In the genomic region with DNA sequence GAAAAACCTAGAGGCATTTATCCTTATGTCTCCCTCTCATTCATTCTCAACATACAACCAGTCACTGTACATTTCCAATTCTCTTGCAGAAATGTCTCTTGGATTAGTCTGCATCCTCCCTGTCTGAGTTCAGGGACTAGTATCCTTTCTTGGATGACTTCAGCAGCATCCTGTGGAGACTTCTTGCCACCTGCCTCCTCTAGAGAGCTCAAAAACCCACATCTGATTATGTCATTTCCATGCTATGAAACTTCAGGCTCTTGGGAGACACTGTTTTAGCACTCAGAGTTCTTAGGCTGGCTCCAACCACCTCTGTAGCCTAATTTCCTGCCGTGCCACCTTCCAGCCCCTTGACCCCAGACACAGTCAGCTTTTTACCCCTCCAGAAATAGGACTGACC, we compare ENCODE assay signal across 22 cellular contexts.
DNase-seq lines count a peak whose midpoint lies in the region; ATAC-seq, FAIRE-seq and TF ChIP-seq lines count a peak whose summit lies in the region.
"Had no signal": no experiment of that assay in that cellular context is flagged by ENCODE, and none has a peak within 500 bp of the region (broad histone marks: within the 10 kb centered on the region; RNA-seq: fewer than 3 reads in every experiment).

No MANE protein-coding gene starts in this region.

- no peak overlapping the region for H2BK5ac ChIP-seq in neuronal stem cell (ENCODE audit: low read length)

- H2BK12ac ChIP-seq in neuronal stem cell (ENCODE audit: low read length), result no peak overlapping the region

- no peak overlapping the region for H2AFZ ChIP-seq in neuronal stem cell (ENCODE audit: low read length)

- H3K4me1 Mint-ChIP-seq in activated T-cell treated with anti-CD3 and anti-CD28 coated beads, Interleukin-2, amount 50 U/mL, for 4 hours (ENCODE audit: low read depth), result peaks cover 49% of the 10 kb centered on the region
- peaks cover 12 to 32% of the 10 kb centered on the region in 2 donors for H3K4me1 Mint-ChIP-seq in stimulated activated naive B cell treated with anti-CD40 and anti-IgM and Interleukin-4, amounts not matched to agents 10 μg/mL and 1 μg/mL and 100 μg/mL, for 72 hours

- no peaks in the 10 kb centered on the region for H3K9me3 ChIP-seq in thyroid gland
- H3K9me3 ChIP-seq in neuronal stem cell (replicated peaks in 1 of 2; ENCODE audit: control insufficient read depth in 2 of 2, insufficient read depth in 1 of 2, low read depth in 1 of 2, low read length in 2 of 2), result no peaks in the 10 kb centered on the region
- H3K9me3 ChIP-seq: ascending aorta, sigmoid colon had no signal

- H3K79me1 ChIP-seq in neuronal stem cell (ENCODE audit: low read depth, low read length), result no peaks in the 10 kb centered on the region

- no peak for TF ChIP-seq POLR2A in thyroid gland (IDR thresholded peaks at IDR 0.05)

- H3K4me3 ChIP-seq in thyroid gland (replicated peaks in 1 of 3), result no peak overlapping the region
- H3K4me3 ChIP-seq in neuronal stem cell (ENCODE audit: low read length in 2 of 2), result no peak overlapping the region
- H3K4me3 ChIP-seq: ascending aorta, K562, sigmoid colon had no signal

- TF ChIP-seq CTCF in thyroid gland (IDR thresholded peaks at IDR 0.05), result no peak

- H3K27ac ChIP-seq in thyroid gland (peak overlapping the region in 2 of 3 donors; percentile 35 to 59), neuronal stem cell (replicated peaks; ENCODE audit: low read length) (no peak overlapping the region)
- H3K27ac ChIP-seq: foreskin keratinocyte, sigmoid colon had no signal

- H3K9ac ChIP-seq in neuronal stem cell (ENCODE audit: low read depth, low read length, poor library complexity), result no peak overlapping the region

- peak overlapping the region; percentile 5 for H3K4me3 Mint-ChIP-seq in activated T-cell treated with anti-CD3 and anti-CD28 coated beads, Interleukin-2, amount 50 U/mL, for 4 hours
- H3K4me3 Mint-ChIP-seq in stimulated activated naive B cell treated with anti-CD40 and anti-IgM and Interleukin-4, amounts not matched to agents 10 μg/mL and 1 μg/mL and 100 μg/mL, for 72 hours, result no peak overlapping the region
- H3K4me3 Mint-ChIP-seq: activated B cell treated with CpG ODN at 0.5 μM for 24 hours; H9; neural crest cell; stimulated activated memory B cell treated with anti-CD40 and anti-IgM and Interleukin-4, amounts not matched to agents 10 μg/mL and 1 μg/mL and 100 μg/mL, for 72 hours had no signal

- no peak overlapping the region for H2BK120ac ChIP-seq in neuronal stem cell (ENCODE audit: low read depth, low read length)

- no peak overlapping the region for H3K4me2 ChIP-seq in neuronal stem cell (ENCODE audit: insufficient read depth, low read length, poor library complexity, severe bottlenecking)

- no peaks in the 10 kb centered on the region for H3K36me3 Mint-ChIP-seq in activated T-cell treated with anti-CD3 and anti-CD28 coated beads, Interleukin-2, amount 50 U/mL, for 4 hours (ENCODE audit: insufficient read depth)
- H3K36me3 Mint-ChIP-seq in stimulated activated naive B cell treated with anti-CD40 and anti-IgM and Interleukin-4, amounts not matched to agents 10 μg/mL and 1 μg/mL and 100 μg/mL, for 72 hours, result no peaks in the 10 kb centered on the region
- H3K36me3 Mint-ChIP-seq: stimulated activated memory B cell treated with anti-CD40 and anti-IgM and Interleukin-4, amounts not matched to agents 10 μg/mL and 1 μg/mL and 100 μg/mL, for 72 hours had no signal

- H3K27me3 Mint-ChIP-seq in activated T-cell treated with anti-CD3 and anti-CD28 coated beads, Interleukin-2, amount 50 U/mL, for 4 hours (ENCODE audit: low read depth), result no peaks in the 10 kb centered on the region
- peaks cover 0 to 20% of the 10 kb centered on the region in 2 donors for H3K27me3 Mint-ChIP-seq in stimulated activated naive B cell treated with anti-CD40 and anti-IgM and Interleukin-4, amounts not matched to agents 10 μg/mL and 1 μg/mL and 100 μg/mL, for 72 hours
- H3K27me3 Mint-ChIP-seq: activated B cell treated with CpG ODN at 0.5 μM for 24 hours; stimulated activated memory B cell treated with anti-CD40 and anti-IgM and Interleukin-4, amounts not matched to agents 10 μg/mL and 1 μg/mL and 100 μg/mL, for 72 hours had no signal

- H3K14ac ChIP-seq in neuronal stem cell (ENCODE audit: low read length), result no peak overlapping the region

- H3K4me1 ChIP-seq in thyroid gland, result peaks cover 6 to 24% of the 10 kb centered on the region in 2 donors
- H3K4me1 ChIP-seq in neuronal stem cell (ENCODE audit: control insufficient read depth in 2 of 2, insufficient read depth in 1 of 2, low read depth in 1 of 2, low read length in 2 of 2), result peaks cover 0 to 9% of the 10 kb centered on the region in 2 donors
- H3K4me1 ChIP-seq: sigmoid colon had no signal

- WGBS in thyroid gland, 2 donors, result 33 to 40% methylated on average over 1 of the region's 1 CpG
- no CpG with 5 or more reads among the region's 1 CpG for WGBS in neuronal stem cell (ENCODE audit: extremely low coverage in 2 of 2, insufficient read length in 2 of 2, insufficient replicate concordance in 1 of 2), 2 donors

- H3K18ac ChIP-seq in neuronal stem cell (ENCODE audit: low read length), result no peak overlapping the region

- intact Hi-C loops in thyroid gland (cut with DNase I), result no loop called here

- FAIRE-seq in RCC 7860 (lab: Jason Lieb, UNC), result peak; percentile 5
- FAIRE-seq: K562 had no signal

- no peak overlapping the region for H3K4ac ChIP-seq in neuronal stem cell (ENCODE audit: low read length)

- H3K27ac Mint-ChIP-seq in stimulated activated naive B cell treated with anti-CD40 and anti-IgM and Interleukin-4, amounts not matched to agents 10 μg/mL and 1 μg/mL and 100 μg/mL, for 72 hours, result no peak overlapping the region
- H3K27ac Mint-ChIP-seq: activated B cell treated with CpG ODN at 0.5 μM for 24 hours; H9; stimulated activated memory B cell treated with anti-CD40 and anti-IgM and Interleukin-4, amounts not matched to agents 10 μg/mL and 1 μg/mL and 100 μg/mL, for 72 hours had no signal

- H3K27me3 ChIP-seq in thyroid gland (no peaks in the 10 kb centered on the region), neuronal stem cell (ENCODE audit: control insufficient read depth in 3 of 3, insufficient read depth in 3 of 3, low read depth in 1 of 3, low read length in 3 of 3) (no peaks in the 10 kb centered on the region)
- H3K27me3 ChIP-seq: ascending aorta, foreskin keratinocyte, sigmoid colon had no signal

- ATAC-seq in activated T-cell treated with anti-CD3 and anti-CD28 coated beads, Interleukin-2, amount 50 U/mL, for 4 hours, result no peak
- no peak for ATAC-seq in stimulated activated naive B cell treated with anti-CD40 and anti-IgM and Interleukin-4, amounts not matched to agents 10 μg/mL and 1 μg/mL and 100 μg/mL, for 72 hours (replicated peaks)
- ATAC-seq: foreskin keratinocyte; K562; stimulated activated memory B cell treated with anti-CD40 and anti-IgM and Interleukin-4, amounts not matched to agents 10 μg/mL and 1 μg/mL and 100 μg/mL, for 72 hours had no signal

- H3K36me3 ChIP-seq in thyroid gland (no peaks in the 10 kb centered on the region), neuronal stem cell (replicated peaks in 1 of 2; ENCODE audit: control insufficient read depth in 2 of 2, insufficient read depth in 2 of 2, low read length in 2 of 2) (no peaks in the 10 kb centered on the region)
- H3K36me3 ChIP-seq: ascending aorta, sigmoid colon had no signal

- no peak overlapping the region for H2AK5ac ChIP-seq in neuronal stem cell (ENCODE audit: low read depth, low read length)

- no peak overlapping the region for H3K23ac ChIP-seq in neuronal stem cell (ENCODE audit: low read depth, low read length, poor library complexity)

- H4K8ac ChIP-seq in neuronal stem cell (ENCODE audit: low read depth, low read length), result no peak overlapping the region

- H4K91ac ChIP-seq in neuronal stem cell (ENCODE audit: low read depth, low read length, poor library complexity), result no peak overlapping the region

- H2BK15ac ChIP-seq in neuronal stem cell (ENCODE audit: low read length), result no peak overlapping the region

- no peak for DNase-seq in activated T-cell treated with anti-CD3 and anti-CD28 coated beads, Interleukin-2, amount 50 U/mL, for 4 hours
- no peak for DNase-seq in activated T-cell treated with anti-CD3 and anti-CD28 coated beads, Interleukin-2, amount 50 U/mL, for 1 hour
- peak; percentile 73 for DNase-seq in RCC 7860 (ENCODE audit: low spot score)
- DNase-seq in dermis blood vessel endothelial cell, result peak; percentile 75
- DNase-seq in thyroid gland, result peak; percentile 4 to 27
- DNase-seq in stimulated activated naive B cell treated with anti-CD40 and anti-IgM and Interleukin-4, amounts not matched to agents 10 μg/mL and 1 μg/mL and 100 μg/mL, for 72 hours, result no peak
- no peak for DNase-seq in neuronal stem cell (ENCODE audit: low spot score)
- DNase-seq in NCI-H2227 treated with DMSO at 0.1 percent for 48 hours (lab: John Stamatoyannopoulos, UW), result no peak
- DNase-seq: activated B cell treated with CpG ODN at 0.5 μM for 24 hours; activated T-cell treated with anti-CD3 and anti-CD28 coated beads, Interleukin-2, amount 50 U/mL, for 48 hours; DMS 273 treated with DMSO at 0.1 percent for 48 hours; H9; NCI-H1436; NCI-H510A treated with DMSO at 0.1 percent for 48 hours; OCI-M1; sigmoid colon; stimulated activated CD4-positive, alpha-beta T cell treated with anti-CD3 and anti-CD28 coated beads, Interleukin-4, amount 100 ng/mL, for 4 hours had no signal

- H3K9me3 Mint-ChIP-seq in activated T-cell treated with anti-CD3 and anti-CD28 coated beads, Interleukin-2, amount 50 U/mL, for 4 hours, result no peaks in the 10 kb centered on the region
- peaks cover 0 to 3% of the 10 kb centered on the region in 2 donors for H3K9me3 Mint-ChIP-seq in stimulated activated naive B cell treated with anti-CD40 and anti-IgM and Interleukin-4, amounts not matched to agents 10 μg/mL and 1 μg/mL and 100 μg/mL, for 72 hours
- H3K9me3 Mint-ChIP-seq: activated B cell treated with CpG ODN at 0.5 μM for 24 hours; stimulated activated memory B cell treated with anti-CD40 and anti-IgM and Interleukin-4, amounts not matched to agents 10 μg/mL and 1 μg/mL and 100 μg/mL, for 72 hours had no signal

Comparison
In these comparisons a context has a peak if more than half of its experiments do, and no peak if none do; other contexts are left out.
1. DNase-seq: peak in RCC 7860 (single experiment), dermis blood vessel endothelial cell (single experiment) and thyroid gland (2 of 2); none in activated T-cell treated with anti-CD3 and anti-CD28 coated beads, Interleukin-2, amount 50 U/mL, for 4 hours (single experiment), activated T-cell treated with anti-CD3 and anti-CD28 coated beads, Interleukin-2, amount 50 U/mL, for 1 hour (single experiment), stimulated activated naive B cell treated with anti-CD40 and anti-IgM and Interleukin-4, amounts not matched to agents 10 μg/mL and 1 μg/mL and 100 μg/mL, for 72 hours (single experiment), neuronal stem cell (single experiment) and NCI-H2227 treated with DMSO at 0.1 percent for 48 hours (single experiment).